29 cellular contexts compared by ENCODE assay signal in the genomic region with DNA sequence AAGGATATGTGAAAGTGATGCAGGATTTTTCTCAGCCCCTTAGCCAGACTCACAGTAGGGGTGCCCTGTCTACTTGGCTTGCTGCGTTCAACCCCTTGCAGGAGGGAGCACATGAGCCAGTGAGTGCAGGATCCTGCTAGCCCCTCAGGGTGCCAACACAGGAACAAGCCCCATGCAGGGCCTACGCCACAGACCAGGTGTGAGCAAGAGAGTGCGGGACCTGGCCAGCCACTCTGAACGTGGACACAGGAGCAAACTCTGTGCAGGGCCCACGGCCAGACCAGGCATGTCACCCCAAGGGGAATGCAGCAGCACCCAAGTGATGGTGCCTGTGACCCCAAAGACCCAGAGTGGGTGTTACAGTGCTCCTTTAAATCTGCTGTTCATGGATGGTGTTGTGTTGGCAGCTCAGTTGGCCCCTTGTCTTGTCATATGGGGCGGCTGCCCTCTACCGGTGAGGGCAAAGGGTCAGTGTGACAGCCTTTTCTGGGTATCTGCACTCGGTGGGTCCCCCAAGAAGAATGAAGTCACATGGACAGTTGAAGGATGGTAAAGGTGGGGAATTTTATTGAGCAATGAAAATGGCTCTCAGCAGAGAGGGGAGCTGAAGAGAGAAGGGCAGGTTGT.
A peak's percentile ranks its signal among the peaks of the same experiment; 100 is the strongest.
DNase-seq lines count a peak whose midpoint lies in the region; ATAC-seq, FAIRE-seq and TF ChIP-seq lines count a peak whose summit lies in the region.
"Had no signal": no experiment of that assay in that cellular context is flagged by ENCODE, and none has a peak within 500 bp of the region (broad histone marks: within the 10 kb centered on the region; RNA-seq: fewer than 3 reads in every experiment).

No MANE protein-coding gene starts in this region.

- TF ChIP-seq POLR2A in HepG2 (IDR thresholded peaks at IDR 0.05; ENCODE audit: insufficient read depth in 1 of 2, low read depth in 2 of 2, low read length in 2 of 2) = no peak

- H3K36me3 Mint-ChIP-seq in CD4-positive, alpha-beta memory T cell = no peaks in the 10 kb centered on the region
- H3K36me3 Mint-ChIP-seq: activated CD4-positive, alpha-beta memory T cell treated with anti-CD3 and anti-CD28 coated beads for 36 hours; activated naive CD8-positive, alpha-beta T cell treated with anti-CD3 and anti-CD28 coated beads for 36 hours; stimulated activated effector memory CD8-positive, alpha-beta T cell treated with anti-CD3 and anti-CD28 coated beads, Interleukin-12 subunit alpha, Interleukin-12 subunit beta, amount 100 ng/mL, for 72 hours; type B pancreatic cell had no signal

- H3K4me1 ChIP-seq in HepG2 (ENCODE audit: insufficient read depth, low read length) = no peaks in the 10 kb centered on the region
- no peaks in the 10 kb centered on the region for H3K4me1 ChIP-seq in CD4-positive, alpha-beta memory T cell (ENCODE audit: insufficient read depth, low read length)
- H3K4me1 ChIP-seq: ascending aorta; BLaER1 treated with 17β-estradiol and CSF1 and Interleukin-3, amounts not matched to agents 10 nM and 100 nM; esophagus squamous epithelium; SJCRH30 had no signal

- H3K27me3 Mint-ChIP-seq in CD4-positive, alpha-beta memory T cell = no peaks in the 10 kb centered on the region
- H3K27me3 Mint-ChIP-seq: activated CD4-positive, alpha-beta memory T cell treated with anti-CD3 and anti-CD28 coated beads for 36 hours; activated naive CD8-positive, alpha-beta T cell treated with anti-CD3 and anti-CD28 coated beads for 36 hours; dendritic cell treated with granulocyte-macrophage colony-stimulating factor and Interleukin-4, amounts not matched to agents 40 ng/mL and 50 ng/mL, for 4 days; type B pancreatic cell had no signal

- no peak for TF ChIP-seq RAD21 in HepG2 (CRISPR knock-in tag; IDR thresholded peaks at IDR 0.05)

- WGBS in HepG2 (ENCODE audit: low lambda C conversion rate) = 0% methylated on average over 2 of the region's 8 CpGs

- peaks cover 0 to 5% (median under 1%) of the 10 kb centered on the region in 4 donors for H3K4me1 Mint-ChIP-seq in CD4-positive, alpha-beta memory T cell
- H3K4me1 Mint-ChIP-seq: nephron had no signal

- CTCF ChIA-PET in HepG2 (lab: Yijun Ruan, JAX; ENCODE audit: low intra/inter-chr PET ratio, low total read pairs) = no interaction called here
- CTCF ChIA-PET in CD4-positive, alpha-beta memory T cell (lab: Charles Lee; ENCODE audit: partially characterized antibody) = no interaction called here

- no peaks in the 10 kb centered on the region for H3K9me3 ChIP-seq in HepG2 (ENCODE audit: low read length)
- no peaks in the 10 kb centered on the region for H3K9me3 ChIP-seq in CD4-positive, alpha-beta memory T cell (ENCODE audit: control insufficient read depth in 1 of 2, low read length in 2 of 2)
- H3K9me3 ChIP-seq: ascending aorta; BLaER1 treated with 17β-estradiol and CSF1 and Interleukin-3, amounts not matched to agents 10 nM and 100 nM; esophagus squamous epithelium; ovary; SJCRH30 had no signal

- intact Hi-C loops in HepG2 (cut with micrococcal nuclease; ENCODE audit: unreplicated experiment) = no loop called here
- intact Hi-C loops in CD4-positive, alpha-beta memory T cell (cut with micrococcal nuclease) = no loop called here

- ATAC-seq in HepG2 (peak; percentile 70; the same call in 2 of the 3 replicates), GM21786 (IDR thresholded peaks at IDR 0.05; ENCODE audit: unreplicated experiment) (no peak)
- ATAC-seq: activated CD4-positive, CD25-positive, alpha-beta regulatory T cell treated with anti-CD3 and anti-CD28 coated beads, Interleukin-2, amount 50 U/mL, for 24 hours; stimulated activated effector memory CD8-positive, alpha-beta T cell treated with anti-CD3 and anti-CD28 coated beads, Interleukin-12 subunit alpha, Interleukin-12 subunit beta, amount 100 ng/mL, for 72 hours had no signal

- H3K9ac ChIP-seq in HepG2 (ENCODE audit: insufficient read depth, low read depth, low read length) = no peak overlapping the region
- H3K9ac ChIP-seq: BLaER1 treated with 17β-estradiol and CSF1 and Interleukin-3, amounts not matched to agents 10 nM and 100 nM; KMS-11 had no signal

- no peak overlapping the region for H3K27ac ChIP-seq in HepG2 (ENCODE audit: extremely low read length, insufficient read depth, low read length)
- H3K27ac ChIP-seq in CD4-positive, alpha-beta memory T cell (ENCODE audit: low read depth, low read length) = no peak overlapping the region
- H3K27ac ChIP-seq: ascending aorta; BLaER1 treated with 17β-estradiol and CSF1 and Interleukin-3, amounts not matched to agents 10 nM and 100 nM; esophagus squamous epithelium; KMS-11; ovary; SJCRH30 had no signal

- no peak overlapping the region for H2AFZ ChIP-seq in HepG2 (ENCODE audit: low read length)

- in situ Hi-C loops in HepG2 (cut with HindIII; ENCODE audit: extremely low pct_ligation_motif_present, low pct_unique_long_range_greater_than_20kb) = no loop called here

- DNase-seq in Daoy (ENCODE audit: low read depth) = peak; percentile 4
- DNase-seq in HT-29 (ENCODE audit: low spot score) = peak; percentile 30
- DNase-seq in UCSD-AML1 (lab: John Stamatoyannopoulos, UW; ENCODE audit: unreplicated experiment) = peak; percentile 16
- peak; percentile 4 for DNase-seq in HepG2 (ENCODE audit: low spot score)
- DNase-seq in CD4-positive, alpha-beta memory T cell = no peak
- no peak for DNase-seq in GM20000 (ENCODE audit: low spot score)
- DNase-seq: activated CD4-positive, alpha-beta memory T cell treated with anti-CD3 and anti-CD28 coated beads for 36 hours; activated CD8-positive, alpha-beta memory T cell treated with anti-CD3 and anti-CD28 coated beads, Interleukin-2, amount 50 U/mL, for 48 hours; activated naive CD8-positive, alpha-beta T cell treated with anti-CD3 and anti-CD28 coated beads for 36 hours; EL; esophagus squamous epithelium; foreskin melanocyte; MV-4-11; NCI-H146; NCI-H510A treated with DMSO at 0.1 percent for 48 hours; ovary; SJCRH30; substantia nigra had no signal

- H3K27ac Mint-ChIP-seq in CD4-positive, alpha-beta memory T cell = no peak overlapping the region
- H3K27ac Mint-ChIP-seq: activated CD4-positive, alpha-beta memory T cell treated with anti-CD3 and anti-CD28 coated beads for 36 hours; activated naive CD8-positive, alpha-beta T cell treated with anti-CD3 and anti-CD28 coated beads for 36 hours; dendritic cell treated with granulocyte-macrophage colony-stimulating factor and Interleukin-4, amounts not matched to agents 40 ng/mL and 50 ng/mL, for 4 days; nephron; stimulated activated effector memory CD8-positive, alpha-beta T cell treated with anti-CD3 and anti-CD28 coated beads, Interleukin-12 subunit alpha, Interleukin-12 subunit beta, amount 100 ng/mL, for 72 hours; type B pancreatic cell had no signal

- POLR2A ChIA-PET in HepG2 (lab: Yijun Ruan, JAX) = no interaction called here
- POLR2A ChIA-PET in CD4-positive, alpha-beta memory T cell (lab: Charles Lee; ENCODE audit: partially characterized antibody) = no interaction called here

- H3K4me2 ChIP-seq in HepG2 (ENCODE audit: low read depth, low read length) = no peak overlapping the region
- H3K4me2 ChIP-seq: BLaER1 treated with 17β-estradiol and CSF1 and Interleukin-3, amounts not matched to agents 10 nM and 100 nM; KMS-11; smooth muscle cell had no signal

- H4K20me1 ChIP-seq in HepG2 (ENCODE audit: insufficient read depth, low read length) = no peaks in the 10 kb centered on the region
- H4K20me1 ChIP-seq: BLaER1 treated with 17β-estradiol and CSF1 and Interleukin-3, amounts not matched to agents 10 nM and 100 nM had no signal

- no peaks in the 10 kb centered on the region for H3K79me2 ChIP-seq in HepG2 (ENCODE audit: insufficient read depth, low read length)

- peak overlapping the region in 1 of 8 donors; percentile 43 for H3K4me3 Mint-ChIP-seq in CD4-positive, alpha-beta memory T cell
- H3K4me3 Mint-ChIP-seq: activated CD4-positive, alpha-beta memory T cell treated with anti-CD3 and anti-CD28 coated beads for 36 hours; activated naive CD8-positive, alpha-beta T cell treated with anti-CD3 and anti-CD28 coated beads for 36 hours; dendritic cell treated with granulocyte-macrophage colony-stimulating factor and Interleukin-4, amounts not matched to agents 40 ng/mL and 50 ng/mL, for 4 days; nephron; stimulated activated effector memory CD8-positive, alpha-beta T cell treated with anti-CD3 and anti-CD28 coated beads, Interleukin-12 subunit alpha, Interleukin-12 subunit beta, amount 100 ng/mL, for 72 hours; type B pancreatic cell had no signal

- no peak for TF ChIP-seq EP300 in HepG2 (IDR thresholded peaks at IDR 0.05; ENCODE audit: low read depth in 2 of 2, low read length in 2 of 2)
- TF ChIP-seq EP300 in HepG2 (CRISPR knock-in tag; IDR thresholded peaks at IDR 0.05; ENCODE audit: borderline replicate concordance) = no peak

- no peaks in the 10 kb centered on the region for H3K9me3 Mint-ChIP-seq in CD4-positive, alpha-beta memory T cell
- H3K9me3 Mint-ChIP-seq: dendritic cell treated with granulocyte-macrophage colony-stimulating factor and Interleukin-4, amounts not matched to agents 40 ng/mL and 50 ng/mL, for 4 days; nephron; stimulated activated effector memory CD8-positive, alpha-beta T cell treated with anti-CD3 and anti-CD28 coated beads, Interleukin-12 subunit alpha, Interleukin-12 subunit beta, amount 100 ng/mL, for 72 hours; type B pancreatic cell had no signal

- H3K4me3 ChIP-seq in HepG2 (replicated peaks in 1 of 3; ENCODE audit: insufficient read depth in 1 of 3, low read depth in 2 of 3, low read length in 3 of 3) = no peak overlapping the region
- H3K4me3 ChIP-seq in CD4-positive, alpha-beta memory T cell (ENCODE audit: low read length in 2 of 2) = no peak overlapping the region
- H3K4me3 ChIP-seq: ascending aorta; BLaER1 treated with 17β-estradiol and CSF1 and Interleukin-3, amounts not matched to agents 10 nM and 100 nM; esophagus squamous epithelium; ovary; SJCRH30; smooth muscle cell had no signal

- peak; percentile 63 for TF ChIP-seq CTCF in HepG2 (CRISPR knock-in tag; IDR thresholded peaks at IDR 0.05)
- TF ChIP-seq CTCF in GM20000 (IDR thresholded peaks at IDR 0.05; ENCODE audit: extremely low read depth, missing control alignments) = no peak

- no TSS peak for BruUV-seq in HepG2 (replicated peaks; lab: Mats Ljungman, UMichigan)

- FAIRE-seq in HepG2 (lab: Jason Lieb, UNC) = peak; percentile 66
- FAIRE-seq: endometrium had no signal

- H3K36me3 ChIP-seq in HepG2 (replicated peaks in 1 of 2; ENCODE audit: control insufficient read depth in 1 of 2, insufficient read depth in 2 of 2, low read length in 2 of 2) = no peaks in the 10 kb centered on the region
- no peaks in the 10 kb centered on the region for H3K36me3 ChIP-seq in CD4-positive, alpha-beta memory T cell (ENCODE audit: insufficient read depth, low read length)
- H3K36me3 ChIP-seq: ascending aorta; BLaER1 treated with 17β-estradiol and CSF1 and Interleukin-3, amounts not matched to agents 10 nM and 100 nM; esophagus squamous epithelium; ovary; SJCRH30 had no signal

- no peaks in the 10 kb centered on the region for H3K27me3 ChIP-seq in HepG2 (ENCODE audit: control insufficient read depth in 1 of 2, insufficient read depth in 2 of 2, low read length in 2 of 2)
- H3K27me3 ChIP-seq in CD4-positive, alpha-beta memory T cell (ENCODE audit: insufficient read depth, low read length) = no peaks in the 10 kb centered on the region
- H3K27me3 ChIP-seq: ascending aorta, esophagus squamous epithelium, ovary, SJCRH30 had no signal

TF ChIP-seq in HepG2, 621 proteins besides CTCF, POLR2A, EP300 and RAD21 (continues in another document):
- TF ChIP-seq SRY (CRISPR knock-in tag; IDR thresholded peaks at IDR 0.05) (no peak), STAG1 (CRISPR knock-in tag; IDR thresholded peaks at IDR 0.05) (peak; percentile 67)

Comparison
In these comparisons a context has a peak if more than half of its experiments do, and no peak if none do; other contexts are left out.
1. DNase-seq: peak in Daoy (single experiment), HT-29 (single experiment), UCSD-AML1 (single experiment) and HepG2 (single experiment); none in CD4-positive, alpha-beta memory T cell (0 of 5) and GM20000 (single experiment).